Comparison of ENCODE assay signal across 1 cellular context in genomic region chr6:43059168-43060033, GRCh38.
TF ChIP-seq lines count a peak whose summit lies in the region.

Gene KLC4 (plus strand): TSS chr6:43059631. CDS start chr6:43061336, 1,705 bp downstream.
Gene MRPL2 (minus strand): TSS chr6:43059434. CDS start chr6:43059381, 53 bp downstream.

TF ChIP-seq in HepG2, 621 proteins besides CTCF, POLR2A, EP300 and RAD21 (continued from another document and continues in another):
- no peak for TF ChIP-seq ZBTB49 (CRISPR knock-in tag; IDR thresholded peaks at IDR 0.05; ENCODE audit: borderline replicate concordance)
- peak; percentile 76 for TF ChIP-seq GMEB2 (CRISPR knock-in tag; IDR thresholded peaks at IDR 0.05; ENCODE audit: low read depth)
- peak in 1 of 2 experiments; percentile 71; a peak in 1 of 4 replicates for TF ChIP-seq REST (IDR thresholded peaks at IDR 0.05; ENCODE audit: borderline replicate concordance in 1 of 2, low read depth in 1 of 2, low read length in 2 of 2)
- TF ChIP-seq BATF2 (CRISPR knock-in tag; IDR thresholded peaks at IDR 0.05): no peak
- no peak; the same call in 1 of the 2 replicates for TF ChIP-seq ZBTB20 (CRISPR knock-in tag; IDR thresholded peaks at IDR 0.05; ENCODE audit: borderline replicate concordance, low read depth)
- peak; percentile 99 for TF ChIP-seq GATAD1 (CRISPR knock-in tag; IDR thresholded peaks at IDR 0.05)
- TF ChIP-seq MXD1 (CRISPR knock-in tag; IDR thresholded peaks at IDR 0.05): peak; percentile 80; the same call in 1 of the 2 replicates
- no peak for TF ChIP-seq FIP1L1 (IDR thresholded peaks at IDR 0.05; ENCODE audit: borderline replicate concordance, insufficient read depth, low read depth, low read length)
- TF ChIP-seq ZBTB42 (CRISPR knock-in tag; IDR thresholded peaks at IDR 0.05): peak; percentile 49; the same call in 1 of the 2 replicates
- TF ChIP-seq ZNF770 (CRISPR knock-in tag; IDR thresholded peaks at IDR 0.05): peak; percentile 82; the same call in 1 of the 2 replicates
- TF ChIP-seq BCL6 (CRISPR knock-in tag; IDR thresholded peaks at IDR 0.05): peak; percentile 46; the same call in 1 of the 2 replicates
- TF ChIP-seq ZNF292 (CRISPR knock-in tag; IDR thresholded peaks at IDR 0.05; ENCODE audit: borderline replicate concordance, low read depth): 0 out of 2 replicates have a peak, but pooled peaks have one; percentile 26
- peak; percentile 76 for TF ChIP-seq NR2F6 (IDR thresholded peaks at IDR 0.05)
- TF ChIP-seq NR2F6 (CRISPR knock-in tag; IDR thresholded peaks at IDR 0.05): peak; percentile 94
- no peak for TF ChIP-seq AGO2 (optimal IDR thresholded peaks at IDR 0.05; ENCODE audit: low read depth, low read length)
- TF ChIP-seq KDM6A (CRISPR knock-in tag; IDR thresholded peaks at IDR 0.05; ENCODE audit: low read depth): no peak
- TF ChIP-seq KDM5A (IDR thresholded peaks at IDR 0.05; ENCODE audit: borderline replicate concordance, low read length): peak; percentile 99
- peak; percentile 39; the same call in 1 of the 2 replicates for TF ChIP-seq KDM5B (CRISPR knock-in tag; IDR thresholded peaks at IDR 0.05; ENCODE audit: borderline replicate concordance)
- TF ChIP-seq ZFP36 (IDR thresholded peaks at IDR 0.05; ENCODE audit: borderline replicate concordance, low read depth, low read length, partially characterized antibody): no peak
- TF ChIP-seq PRPF4 (IDR thresholded peaks at IDR 0.05; ENCODE audit: low read depth, low read length, poor library complexity, severe bottlenecking): no peak
- 0 out of 2 replicates have a peak, but pooled peaks have one; percentile 28 for TF ChIP-seq SMYD3 (CRISPR knock-in tag; IDR thresholded peaks at IDR 0.05)
- no peak for TF ChIP-seq ZUFSP (CRISPR knock-in tag; IDR thresholded peaks at IDR 0.05; ENCODE audit: borderline replicate concordance)
- peak; percentile 89 for TF ChIP-seq ZNF574 (CRISPR knock-in tag; IDR thresholded peaks at IDR 0.05)
- peak; percentile 85 for TF ChIP-seq MAX (IDR thresholded peaks at IDR 0.05)
- no peak for TF ChIP-seq FOXO4 (CRISPR knock-in tag; conservative IDR thresholded peaks at IDR 0.05)
- 0 out of 2 replicates have a peak, but pooled peaks have one; percentile 41 for TF ChIP-seq RFXANK (CRISPR knock-in tag; IDR thresholded peaks at IDR 0.05)
- no peak for TF ChIP-seq ZNF460 (CRISPR knock-in tag; IDR thresholded peaks at IDR 0.05; ENCODE audit: borderline replicate concordance)
- peak; percentile 72 for TF ChIP-seq SKIL (CRISPR knock-in tag; IDR thresholded peaks at IDR 0.05; ENCODE audit: borderline replicate concordance)
- no peak for TF ChIP-seq ZNF33B (CRISPR knock-in tag; IDR thresholded peaks at IDR 0.05)
- no peak for TF ChIP-seq MTF2 (CRISPR knock-in tag; IDR thresholded peaks at IDR 0.05; ENCODE audit: borderline replicate concordance)
- TF ChIP-seq ATAD3A (CRISPR knock-in tag; IDR thresholded peaks at IDR 0.05): no peak
- no peak for TF ChIP-seq ZNF496 (CRISPR knock-in tag; IDR thresholded peaks at IDR 0.05; ENCODE audit: insufficient replicate concordance)
- 0 out of 2 replicates have a peak, but pooled peaks have one; percentile 20 for TF ChIP-seq ZNF782 (CRISPR knock-in tag; IDR thresholded peaks at IDR 0.05; ENCODE audit: borderline replicate concordance)
- no peak for TF ChIP-seq TRIM22 (IDR thresholded peaks at IDR 0.05)
- TF ChIP-seq SOX5 (CRISPR knock-in tag; IDR thresholded peaks at IDR 0.05; ENCODE audit: borderline replicate concordance): no peak; the same call in 1 of the 2 replicates
